In the genomic region with DNA sequence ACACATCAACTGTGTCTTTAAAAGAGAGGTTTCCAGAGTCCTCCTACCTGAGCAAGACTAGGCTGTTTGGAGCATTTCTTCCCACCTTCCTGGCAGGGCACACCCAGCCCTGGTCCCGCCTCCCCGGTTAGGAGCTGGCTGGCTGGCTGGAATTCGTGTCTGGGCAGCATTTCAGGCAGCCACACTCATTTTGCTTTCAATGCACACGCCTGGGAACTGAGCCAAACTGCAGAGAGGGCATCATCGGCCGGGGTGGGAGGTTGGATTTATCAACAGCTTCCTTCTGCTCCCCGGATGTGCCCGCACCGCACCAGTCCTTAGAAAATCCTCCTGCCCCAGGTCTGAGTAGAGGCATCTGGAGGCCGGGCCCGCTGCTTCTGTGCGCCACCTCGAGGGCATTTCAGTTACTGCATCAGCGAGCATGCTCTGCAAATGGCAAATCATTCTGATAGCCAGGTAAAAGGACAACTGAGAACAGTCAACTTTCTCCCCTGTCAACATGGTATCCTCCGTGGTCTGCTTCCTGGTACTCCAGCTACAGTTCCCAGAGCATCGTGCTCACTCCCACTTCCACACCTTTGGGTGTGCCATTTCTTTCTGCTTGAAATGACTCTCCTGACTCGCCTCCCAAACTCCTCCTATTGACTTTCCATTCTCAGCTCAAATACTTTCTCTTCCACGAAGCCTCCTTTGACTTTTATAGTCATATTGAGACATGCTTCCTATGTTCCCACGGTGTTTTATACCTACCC, we compare ENCODE assay signal across 8 cellular contexts. TPM values are rescaled to one million over a fixed set of nuclear protein-coding genes. Genes with fewer than 3 reads are reported as not detected.
DNase-seq lines count a peak whose midpoint lies in the region; ATAC-seq, FAIRE-seq and TF ChIP-seq lines count a peak whose summit lies in the region.

No MANE protein-coding gene starts in this region.

- no peak overlapping the region for H3K27ac Mint-ChIP-seq in activated T-helper 1 cell treated with anti-CD3 and anti-CD28 coated beads, Interleukin-12 subunit alpha, Interleukin-12 subunit beta, Interleukin-2, Interleukin-4 antibody, amounts not matched to agents 30 ng/mL and 10 ng/mL and 1 ng/mL, durations not matched to agents 14 hours and 24 hours and 36 hours
- H3K27ac Mint-ChIP-seq in natural killer cell, result no peak overlapping the region
- H3K27ac Mint-ChIP-seq in stimulated activated naive B cell treated with anti-CD40 and anti-IgM and Interleukin-4, amounts not matched to agents 10 μg/mL and 1 μg/mL and 100 μg/mL, for 72 hours, result no peak overlapping the region

- intact Hi-C loops in activated T-helper 1 cell treated with anti-CD3 and anti-CD28 coated beads, Interleukin-12 subunit alpha, Interleukin-12 subunit beta, Interleukin-2, Interleukin-4 antibody, amounts not matched to agents 30 ng/mL and 10 ng/mL and 1 ng/mL, durations not matched to agents 14 hours and 24 hours and 36 hours (cut with micrococcal nuclease), result loop anchor here (1.0 to 10.0 kb wide), 5 partner anchors 36 to 429 kb away; partner anchors contain the start of genes HNRNPR and LACTBL1
- intact Hi-C loops in natural killer cell (cut with micrococcal nuclease), result loop anchor here (2.0 kb wide), 2 partner anchors 61 to 427 kb away; no protein-coding TSS in a partner anchor

- H3K27me3 Mint-ChIP-seq in activated T-helper 1 cell treated with anti-CD3 and anti-CD28 coated beads, Interleukin-12 subunit alpha, Interleukin-12 subunit beta, Interleukin-2, Interleukin-4 antibody, amounts not matched to agents 30 ng/mL and 10 ng/mL and 1 ng/mL, durations not matched to agents 14 hours and 24 hours and 36 hours (ENCODE audit: insufficient read depth), result no peaks in the 10 kb centered on the region
- no peaks in the 10 kb centered on the region for H3K27me3 Mint-ChIP-seq in natural killer cell (ENCODE audit: low read depth in 2 of 2)
- H3K27me3 Mint-ChIP-seq in stimulated activated naive B cell treated with anti-CD40 and anti-IgM and Interleukin-4, amounts not matched to agents 10 μg/mL and 1 μg/mL and 100 μg/mL, for 72 hours, result no peaks in the 10 kb centered on the region

- ATAC-seq in natural killer cell (peak; percentile 80 to 96 (median 93)), HG03571 (IDR thresholded peaks at IDR 0.05; ENCODE audit: unreplicated experiment) (no peak)
- peak; percentile 94 to 97 for ATAC-seq in stimulated activated naive B cell treated with anti-CD40 and anti-IgM and Interleukin-4, amounts not matched to agents 10 μg/mL and 1 μg/mL and 100 μg/mL, for 72 hours (replicated peaks)

- TF ChIP-seq CTCF in LNCAP (IDR thresholded peaks at IDR 0.05), result peak; percentile 74
- peak; percentile 86 for TF ChIP-seq CTCF in natural killer cell (IDR thresholded peaks at IDR 0.05)

- H3K4me1 Mint-ChIP-seq in activated T-helper 1 cell treated with anti-CD3 and anti-CD28 coated beads, Interleukin-12 subunit alpha, Interleukin-12 subunit beta, Interleukin-2, Interleukin-4 antibody, amounts not matched to agents 30 ng/mL and 10 ng/mL and 1 ng/mL, durations not matched to agents 14 hours and 24 hours and 36 hours (ENCODE audit: low read depth), result peaks cover 12% of the 10 kb centered on the region
- peaks cover 0 to 6% of the 10 kb centered on the region in 2 donors for H3K4me1 Mint-ChIP-seq in natural killer cell
- H3K4me1 Mint-ChIP-seq in stimulated activated naive B cell treated with anti-CD40 and anti-IgM and Interleukin-4, amounts not matched to agents 10 μg/mL and 1 μg/mL and 100 μg/mL, for 72 hours, result peaks cover 0 to 4% of the 10 kb centered on the region in 2 donors

- H3K9me3 Mint-ChIP-seq in activated T-helper 1 cell treated with anti-CD3 and anti-CD28 coated beads, Interleukin-12 subunit alpha, Interleukin-12 subunit beta, Interleukin-2, Interleukin-4 antibody, amounts not matched to agents 30 ng/mL and 10 ng/mL and 1 ng/mL, durations not matched to agents 14 hours and 24 hours and 36 hours, result no peaks in the 10 kb centered on the region
- no peaks in the 10 kb centered on the region for H3K9me3 Mint-ChIP-seq in natural killer cell
- H3K9me3 Mint-ChIP-seq in stimulated activated naive B cell treated with anti-CD40 and anti-IgM and Interleukin-4, amounts not matched to agents 10 μg/mL and 1 μg/mL and 100 μg/mL, for 72 hours, result no peaks in the 10 kb centered on the region

- no peak overlapping the region for H3K4me3 Mint-ChIP-seq in activated T-helper 1 cell treated with anti-CD3 and anti-CD28 coated beads, Interleukin-12 subunit alpha, Interleukin-12 subunit beta, Interleukin-2, Interleukin-4 antibody, amounts not matched to agents 30 ng/mL and 10 ng/mL and 1 ng/mL, durations not matched to agents 14 hours and 24 hours and 36 hours
- H3K4me3 Mint-ChIP-seq in natural killer cell, result no peak overlapping the region
- no peak overlapping the region for H3K4me3 Mint-ChIP-seq in stimulated activated naive B cell treated with anti-CD40 and anti-IgM and Interleukin-4, amounts not matched to agents 10 μg/mL and 1 μg/mL and 100 μg/mL, for 72 hours

- FAIRE-seq in RCC 7860 (lab: Jason Lieb, UNC), result peak; percentile 96

- DNase-seq in DMS53 treated with DMSO at 0.1 percent for 48 hours (lab: John Stamatoyannopoulos, UW; ENCODE audit: unreplicated experiment) (peak; percentile 95), RCC 7860 (ENCODE audit: low spot score) (peak; percentile 99), fibroblast of peridontal ligament (ENCODE audit: extremely low read depth) (peak; percentile 93), natural killer cell (peak; percentile 74)
- peak; percentile 72 for DNase-seq in activated T-helper 1 cell treated with anti-CD3 and anti-CD28 coated beads, Interleukin-12 subunit alpha, Interleukin-12 subunit beta, Interleukin-2, Interleukin-4 antibody, amounts not matched to agents 30 ng/mL and 10 ng/mL and 1 ng/mL, durations not matched to agents 14 hours and 24 hours and 36 hours (ENCODE audit: low spot score)
- peak; percentile 68 for DNase-seq in stimulated activated naive B cell treated with anti-CD40 and anti-IgM and Interleukin-4, amounts not matched to agents 10 μg/mL and 1 μg/mL and 100 μg/mL, for 72 hours

- no peaks in the 10 kb centered on the region for H3K36me3 Mint-ChIP-seq in activated T-helper 1 cell treated with anti-CD3 and anti-CD28 coated beads, Interleukin-12 subunit alpha, Interleukin-12 subunit beta, Interleukin-2, Interleukin-4 antibody, amounts not matched to agents 30 ng/mL and 10 ng/mL and 1 ng/mL, durations not matched to agents 14 hours and 24 hours and 36 hours (ENCODE audit: low read depth)
- no peaks in the 10 kb centered on the region for H3K36me3 Mint-ChIP-seq in natural killer cell
- H3K36me3 Mint-ChIP-seq in stimulated activated naive B cell treated with anti-CD40 and anti-IgM and Interleukin-4, amounts not matched to agents 10 μg/mL and 1 μg/mL and 100 μg/mL, for 72 hours, result no peaks in the 10 kb centered on the region

RNA-seq across cellular contexts. Expression of gene TCEA3, which starts 20.6 kb away (rescaled TPM):
- 2.0 and 2.6 TPM in 2 replicates for total RNA-seq in activated T-helper 1 cell treated with anti-CD3 and anti-CD28 coated beads, Interleukin-12 subunit alpha, Interleukin-12 subunit beta, Interleukin-2, Interleukin-4 antibody, amounts not matched to agents 30 ng/mL and 10 ng/mL and 1 ng/mL, durations not matched to agents 14 hours and 24 hours and 36 hours
- 1 to 10 TPM in 1 of 3 donors, under 1 TPM in 2; 0.75 to 1.5 (median 0.94) TPM for total RNA-seq in natural killer cell

RNA-seq across cellular contexts. Expression of gene ZNF436, which starts 34.3 kb away (rescaled TPM):
- total RNA-seq in activated T-helper 1 cell treated with anti-CD3 and anti-CD28 coated beads, Interleukin-12 subunit alpha, Interleukin-12 subunit beta, Interleukin-2, Interleukin-4 antibody, amounts not matched to agents 30 ng/mL and 10 ng/mL and 1 ng/mL, durations not matched to agents 14 hours and 24 hours and 36 hours, result 4.6 TPM in 2 replicates
- total RNA-seq in natural killer cell, result 1 to 10 TPM; 4.5 to 7.8 (median 5.7) TPM

RNA-seq across cellular contexts. Expression of gene HNRNPR, which starts 59.8 kb away (rescaled TPM):
- total RNA-seq in activated T-helper 1 cell treated with anti-CD3 and anti-CD28 coated beads, Interleukin-12 subunit alpha, Interleukin-12 subunit beta, Interleukin-2, Interleukin-4 antibody, amounts not matched to agents 30 ng/mL and 10 ng/mL and 1 ng/mL, durations not matched to agents 14 hours and 24 hours and 36 hours, result 241 and 247 TPM in 2 replicates
- 100 to 1,000 TPM; 126 to 134 (median 128) TPM for total RNA-seq in natural killer cell
